8 cellular contexts compared by ENCODE assay signal in genomic region chr17:30969989-30970680, GRCh38. TPM values are rescaled to one million over a fixed set of nuclear protein-coding genes. Genes with fewer than 3 reads are reported as not detected.
DNase-seq lines count a peak whose midpoint lies in the region; ATAC-seq, FAIRE-seq and TF ChIP-seq lines count a peak whose summit lies in the region.

No MANE protein-coding gene starts in this region.

- no peaks in the 10 kb centered on the region for H3K36me3 ChIP-seq in MM.1S (replicated peaks; ENCODE audit: insufficient read depth, low read length)
- no peaks in the 10 kb centered on the region for H3K36me3 ChIP-seq in ascending aorta
- H3K36me3 ChIP-seq in iPS-20b (ENCODE audit: insufficient read depth, low read depth, low read length) = no peaks in the 10 kb centered on the region
- H3K36me3 ChIP-seq in spleen = peaks cover 0 to 7% (median 0%) of the 10 kb centered on the region in 6 donors

- H3K27me3 ChIP-seq in MM.1S (replicated peaks; ENCODE audit: insufficient read depth, low read length) (no peaks in the 10 kb centered on the region), ascending aorta (no peaks in the 10 kb centered on the region), iPS-20b (ENCODE audit: insufficient read depth, low read length) (no peaks in the 10 kb centered on the region; the same call in 1 of the 2 replicates), spleen (replicated peaks in 1 of 7) (no peaks in the 10 kb centered on the region)

- peaks cover 4% of the 10 kb centered on the region; the same call in 1 of the 2 replicates for H3K4me1 ChIP-seq in MM.1S (ENCODE audit: low read length)
- H3K4me1 ChIP-seq in ascending aorta = peaks cover 0 to 3% of the 10 kb centered on the region in 2 donors
- peaks cover 3% of the 10 kb centered on the region; the same call in 1 of the 2 replicates for H3K4me1 ChIP-seq in iPS-20b (ENCODE audit: insufficient read depth, low read length)
- H3K4me1 ChIP-seq in spleen = peaks cover 12 to 75% (median 57%) of the 10 kb centered on the region in 6 donors

- H3K4me2 ChIP-seq in MM.1S (ENCODE audit: low read depth, low read length) = peak overlapping the region; percentile 80

- H3K9me2 ChIP-seq in MM.1S (replicated peaks; ENCODE audit: insufficient read depth, low read length) = no peaks in the 10 kb centered on the region

- intact Hi-C loops in ascending aorta (cut with DNase I) = loop anchor here (2.0 kb wide), 2 partner anchors 39 to 63 kb away; partner anchors contain the start of gene TEFM
- intact Hi-C loops in spleen (cut with DNase I; ENCODE audit: low total_unique reads) = loop anchor here (5.0 kb wide), 1 partner anchor 63 kb away; the partner anchor contains the start of gene TEFM

- peak; percentile 65 for TF ChIP-seq CTCF in MM.1S (IDR thresholded peaks at IDR 0.05; ENCODE audit: low read length)
- TF ChIP-seq CTCF in ascending aorta (IDR thresholded peaks at IDR 0.05) = no peak
- TF ChIP-seq CTCF in spleen (IDR thresholded peaks at IDR 0.05 in 8 of 11, conservative IDR thresholded peaks at IDR 0.05 in 3 of 11) = no peak

- peaks cover 15% of the 10 kb centered on the region for H3K79me2 ChIP-seq in MM.1S (ENCODE audit: low read length)

- H3K27ac ChIP-seq in MM.1S (ENCODE audit: low read length) (peak overlapping the region; percentile 71; the same call in 1 of the 2 replicates), ascending aorta (peak overlapping the region; percentile 91 to 94), iPS-20b (ENCODE audit: low read length) (peak overlapping the region; percentile 82), spleen (peak overlapping the region; percentile 94 to 100 (median 98))

- H3K4me3 ChIP-seq in MM.1S (ENCODE audit: low read length) (peak overlapping the region; percentile 92), ascending aorta (peak overlapping the region; percentile 79 to 87), iPS-20b (ENCODE audit: low read length) (peak overlapping the region; percentile 84), spleen (peak overlapping the region; percentile 53 to 79 (median 66))

- peak overlapping the region; percentile 78 for H3K9ac ChIP-seq in MM.1S (ENCODE audit: low read length)
- peak overlapping the region; percentile 80 for H3K9ac ChIP-seq in iPS-20b (ENCODE audit: low read depth, low read length)

- no peak for ATAC-seq in HG02852 (IDR thresholded peaks at IDR 0.05; ENCODE audit: unreplicated experiment)

- no peaks in the 10 kb centered on the region for H3K9me3 ChIP-seq in MM.1S (replicated peaks; ENCODE audit: insufficient read depth, low read length)
- no peaks in the 10 kb centered on the region for H3K9me3 ChIP-seq in ascending aorta
- no peaks in the 10 kb centered on the region for H3K9me3 ChIP-seq in iPS-20b (ENCODE audit: insufficient read depth, low read depth, low read length)
- no peaks in the 10 kb centered on the region for H3K9me3 ChIP-seq in spleen

- peak; percentile 74 for FAIRE-seq in GM12892 (lab: Jason Lieb, UNC)
- no peak for FAIRE-seq in HTR-8/SVneo (lab: Jason Lieb, UNC)

- DNase-seq in GM12892 (ENCODE audit: insufficient read length) = no peak
- DNase-seq in MM.1S = peak; percentile 84
- peak in 1 of 2 donors; percentile 64 for DNase-seq in ascending aorta (ENCODE audit: low spot score in 2 of 2)
- DNase-seq in spleen = no peak
- no peak for DNase-seq in KG1 (lab: John Stamatoyannopoulos, UW)
- no peak for DNase-seq in HTR-8/SVneo (ENCODE audit: insufficient read length, low spot score)

- peaks cover 19% of the 10 kb centered on the region for H3F3A ChIP-seq in MM.1S (ENCODE audit: insufficient read depth, low read length)

- peak overlapping the region; percentile 100 for H2AFZ ChIP-seq in MM.1S (ENCODE audit: low read length)

- H4K20me1 ChIP-seq in MM.1S (ENCODE audit: insufficient read depth, low read length) = no peaks in the 10 kb centered on the region

- WGBS in spleen, 5 donors = 12 to 21% (median 16%) methylated on average over 22 to 23 of the region's 23 CpGs

- TF ChIP-seq POLR2A in GM12892 (IDR thresholded peaks at IDR 0.05; ENCODE audit: low read depth, low read length) = no peak
- peak in 1 of 3 donors; percentile 28 for TF ChIP-seq POLR2A in spleen (IDR thresholded peaks at IDR 0.05)

RNA-seq across cellular contexts. Expression of gene RNF135, which starts 0.7 kb away (rescaled TPM):
- polyA plus RNA-seq in GM12892 (2012; ENCODE audit: missing spikeins) = 9.4 TPM
- total RNA-seq in ascending aorta (4.6 TPM), spleen (10 to 100 TPM; 26.3 to 43.6 (median 40.5) TPM)
- 10 to 100 TPM; 20.1 to 27.4 (median 26.4) TPM for polyA plus RNA-seq in spleen

RNA-seq across cellular contexts. Expression of gene ADAP2, which starts 48.4 kb away (rescaled TPM):
- 1.7 TPM for polyA plus RNA-seq in GM12892 (2012; ENCODE audit: missing spikeins)
- total RNA-seq in ascending aorta (12.5 TPM), spleen (10 to 100 TPM; 40.0 to 79.7 (median 67.1) TPM)
- polyA plus RNA-seq in spleen = 10 to 100 TPM; 10.3 to 17.7 (median 11.5) TPM
